In genomic region chr19:39671739-39672363, GRCh38 we compare ENCODE assay signal across 9 cellular contexts. TPM values are rescaled to one million over a fixed set of nuclear protein-coding genes. Genes with fewer than 3 reads are reported as not detected.
DNase-seq lines count a peak whose midpoint lies in the region; ATAC-seq, FAIRE-seq and TF ChIP-seq lines count a peak whose summit lies in the region.
"Had no signal": no experiment of that assay in that cellular context is flagged by ENCODE, and none has a peak within 500 bp of the region (broad histone marks: within the 10 kb centered on the region; RNA-seq: fewer than 3 reads in every experiment).

No MANE protein-coding gene starts in this region.

- intact Hi-C loops in activated CD4-positive, alpha-beta T cell treated with anti-CD3 and anti-CD28 coated beads, Interleukin-2, amount 10 ng/mL, durations not matched to agents 24 days and 14 days (cut with micrococcal nuclease) = loop anchor here (1.0 kb wide), 2 partner anchors 121 to 232 kb away; no protein-coding TSS in a partner anchor
- intact Hi-C loops in pancreas (cut with DNase I) (loop anchor here in 2 of 3 donors (5.0 kb wide), 2 partner anchors 115 to 125 kb away; no protein-coding TSS in a partner anchor), vagina (cut with DNase I) (no loop called here)

- H3K4me1 ChIP-seq in CD4-positive, CD25-positive, alpha-beta regulatory T cell (ENCODE audit: control insufficient read depth, insufficient read depth, low read length, poor library complexity, severe bottlenecking) = no peaks in the 10 kb centered on the region
- no peaks in the 10 kb centered on the region for H3K4me1 ChIP-seq in pancreas
- H3K4me1 ChIP-seq in vagina = no peaks in the 10 kb centered on the region
- H3K4me1 ChIP-seq: SJSA1 had no signal

- H3K4me3 ChIP-seq in CD4-positive, CD25-positive, alpha-beta regulatory T cell (ENCODE audit: low read depth, low read length) = no peak overlapping the region
- H3K4me3 ChIP-seq in fibroblast of mammary gland (ENCODE audit: control insufficient read depth, low read depth, low read length) (no peak overlapping the region), pancreas (no peak overlapping the region), vagina (no peak overlapping the region)
- H3K4me3 ChIP-seq: SJSA1 had no signal

- H3K27me3 ChIP-seq in CD4-positive, CD25-positive, alpha-beta regulatory T cell (ENCODE audit: control insufficient read depth, insufficient read depth, low read length) = peaks cover 7% of the 10 kb centered on the region
- H3K27me3 ChIP-seq in pancreas (no peaks in the 10 kb centered on the region), vagina (no peaks in the 10 kb centered on the region)

- peaks cover 0 to 2% (median 0%) of the 10 kb centered on the region in 7 donors for H3K9me3 Mint-ChIP-seq in CD4-positive, CD25-positive, alpha-beta regulatory T cell
- H3K9me3 Mint-ChIP-seq in activated CD4-positive, alpha-beta T cell treated with anti-CD3 and anti-CD28 coated beads, Interleukin-2, amount 10 ng/mL, durations not matched to agents 24 days and 14 days = no peaks in the 10 kb centered on the region

- H3K4me3 Mint-ChIP-seq in CD4-positive, CD25-positive, alpha-beta regulatory T cell = no peak overlapping the region
- no peak overlapping the region for H3K4me3 Mint-ChIP-seq in activated CD4-positive, alpha-beta T cell treated with anti-CD3 and anti-CD28 coated beads, Interleukin-2, amount 10 ng/mL, durations not matched to agents 24 days and 14 days

- no peaks in the 10 kb centered on the region for H3K9me3 ChIP-seq in CD4-positive, CD25-positive, alpha-beta regulatory T cell (ENCODE audit: control insufficient read depth in 2 of 2, low read length in 2 of 2)
- H3K9me3 ChIP-seq in pancreas = no peaks in the 10 kb centered on the region
- H3K9me3 ChIP-seq in vagina = no peaks in the 10 kb centered on the region

- peaks cover 13% of the 10 kb centered on the region for H3K27me3 Mint-ChIP-seq in CD4-positive, CD25-positive, alpha-beta regulatory T cell
- H3K27me3 Mint-ChIP-seq in activated CD4-positive, alpha-beta T cell treated with anti-CD3 and anti-CD28 coated beads, Interleukin-2, amount 10 ng/mL, durations not matched to agents 24 days and 14 days = peaks cover 14% of the 10 kb centered on the region

- H3K27ac ChIP-seq in CD4-positive, CD25-positive, alpha-beta regulatory T cell (ENCODE audit: insufficient read depth, low read length, poor library complexity, severe bottlenecking) = no peak overlapping the region
- H3K27ac ChIP-seq in pancreas (no peak overlapping the region), vagina (no peak overlapping the region)
- H3K27ac ChIP-seq: SJSA1 had no signal

- TF ChIP-seq CTCF in fibroblast of mammary gland (conservative IDR thresholded peaks at IDR 0.05; ENCODE audit: control insufficient read depth, insufficient read depth, low read depth, low read length) (peak; percentile 50), pancreas (IDR thresholded peaks at IDR 0.05) (peak in 3 of 4 donors; percentile 28 to 51 (median 44)), vagina (IDR thresholded peaks at IDR 0.05) (no peak)

- no peak for TF ChIP-seq POLR2A in H54 (IDR thresholded peaks at IDR 0.05; ENCODE audit: low read depth, low read length)
- TF ChIP-seq POLR2A in vagina (IDR thresholded peaks at IDR 0.05) = no peak

- no peaks in the 10 kb centered on the region for H3K36me3 Mint-ChIP-seq in CD4-positive, CD25-positive, alpha-beta regulatory T cell
- no peaks in the 10 kb centered on the region for H3K36me3 Mint-ChIP-seq in activated CD4-positive, alpha-beta T cell treated with anti-CD3 and anti-CD28 coated beads, Interleukin-2, amount 10 ng/mL, durations not matched to agents 24 days and 14 days (ENCODE audit: low read depth)

- 3 to 7% methylated on average over 9 of the region's 9 CpGs for WGBS in pancreas, 2 donors

- H3K27ac Mint-ChIP-seq in CD4-positive, CD25-positive, alpha-beta regulatory T cell = peak overlapping the region in 2 of 3 donors; percentile 10 to 45
- H3K27ac Mint-ChIP-seq in activated CD4-positive, alpha-beta T cell treated with anti-CD3 and anti-CD28 coated beads, Interleukin-2, amount 10 ng/mL, durations not matched to agents 24 days and 14 days = no peak overlapping the region

- DNase-seq in CD4-positive, CD25-positive, alpha-beta regulatory T cell = peak; percentile 33 to 79 (median 46)
- peak; percentile 27 for DNase-seq in H54 (ENCODE audit: insufficient read length, low spot score)
- DNase-seq in NCI-H524 treated with DMSO at 0.1 percent for 48 hours (lab: John Stamatoyannopoulos, UW) = peak; percentile 21
- peak; percentile 88 for DNase-seq in activated CD4-positive, alpha-beta T cell treated with anti-CD3 and anti-CD28 coated beads, Interleukin-2, amount 10 ng/mL, durations not matched to agents 24 days and 14 days
- peak; percentile 50 for DNase-seq in fibroblast of mammary gland (ENCODE audit: low read depth)
- peak in 1 of 6 donors; percentile 40 for DNase-seq in pancreas
- DNase-seq in vagina (ENCODE audit: extremely low spot score in 2 of 2) = no peak

- ATAC-seq in CD4-positive, CD25-positive, alpha-beta regulatory T cell (ENCODE audit: low read depth in 2 of 2) = peak; percentile 53 to 73
- ATAC-seq in pancreas (peak; percentile 63 to 93 (median 88)), GM18861 (IDR thresholded peaks at IDR 0.05; ENCODE audit: unreplicated experiment) (no peak)

- FAIRE-seq in H54 (lab: Jason Lieb, UNC) (peak; percentile 84), pancreas (lab: Jason Lieb, UNC) (no peak)

- H3K4me1 Mint-ChIP-seq in CD4-positive, CD25-positive, alpha-beta regulatory T cell = peaks cover 6 to 11% (median 9%) of the 10 kb centered on the region in 4 donors
- peaks cover 25% of the 10 kb centered on the region for H3K4me1 Mint-ChIP-seq in activated CD4-positive, alpha-beta T cell treated with anti-CD3 and anti-CD28 coated beads, Interleukin-2, amount 10 ng/mL, durations not matched to agents 24 days and 14 days

- H3K36me3 ChIP-seq in CD4-positive, CD25-positive, alpha-beta regulatory T cell (ENCODE audit: control insufficient read depth, insufficient read depth, low read length) = no peaks in the 10 kb centered on the region
- H3K36me3 ChIP-seq in pancreas (no peaks in the 10 kb centered on the region), vagina (no peaks in the 10 kb centered on the region)
- H3K36me3 ChIP-seq: SJSA1 had no signal

RNA-seq across cellular contexts. Expression of gene LGALS16, which starts 16.1 kb away (rescaled TPM):
- total RNA-seq in CD4-positive, CD25-positive, alpha-beta regulatory T cell = not detected
- polyA plus RNA-seq in CD4-positive, CD25-positive, alpha-beta regulatory T cell = not detected
- not detected in 2 replicates for total RNA-seq in activated CD4-positive, alpha-beta T cell treated with anti-CD3 and anti-CD28 coated beads, Interleukin-2, amount 10 ng/mL, durations not matched to agents 24 days and 14 days
- not detected for total RNA-seq in pancreas
- not detected for polyA plus RNA-seq in pancreas
- total RNA-seq in vagina = not detected
- total RNA-seq: SJSA1 had no signal

RNA-seq across cellular contexts. Expression of gene LGALS14, which starts 32.4 kb away (rescaled TPM):
- not detected for total RNA-seq in CD4-positive, CD25-positive, alpha-beta regulatory T cell
- under 1 TPM in 1 of 4 donors, not detected in 3; 0.73 TPM for polyA plus RNA-seq in CD4-positive, CD25-positive, alpha-beta regulatory T cell
- total RNA-seq in activated CD4-positive, alpha-beta T cell treated with anti-CD3 and anti-CD28 coated beads, Interleukin-2, amount 10 ng/mL, durations not matched to agents 24 days and 14 days = not detected in 2 replicates
- not detected for total RNA-seq in pancreas
- polyA plus RNA-seq in pancreas = not detected
- total RNA-seq in vagina = not detected
- total RNA-seq: SJSA1 had no signal

Comparison
In these comparisons a context has a peak if more than half of its experiments do, and no peak if none do; other contexts are left out.
1. DNase-seq: peak in CD4-positive, CD25-positive, alpha-beta regulatory T cell (3 of 3), H54 (single experiment), NCI-H524 treated with DMSO at 0.1 percent for 48 hours (single experiment), activated CD4-positive, alpha-beta T cell treated with anti-CD3 and anti-CD28 coated beads, Interleukin-2, amount 10 ng/mL, durations not matched to agents 24 days and 14 days (single experiment) and fibroblast of mammary gland (single experiment); none in vagina (0 of 2).
2. CTCF ChIP-seq: peak in fibroblast of mammary gland (single experiment) and pancreas (3 of 4); none in vagina (0 of 3).